In genomic region chr12:79121486-79121885, GRCh38 we compare ENCODE assay signal across 12 cellular contexts.
DNase-seq lines count a peak whose midpoint lies in the region; ATAC-seq, FAIRE-seq and TF ChIP-seq lines count a peak whose summit lies in the region.
"Had no signal": no experiment of that assay in that cellular context is flagged by ENCODE, and none has a peak within 500 bp of the region (broad histone marks: within the 10 kb centered on the region; RNA-seq: fewer than 3 reads in every experiment).

No MANE protein-coding gene starts in this region.

- DNase-seq in D721Med (ENCODE audit: insufficient read length, low spot score) (no peak), Karpas-422 (peak; percentile 57), fibroblast of the aortic adventitia (ENCODE audit: low read depth) (peak; percentile 18), HK-2 (ENCODE audit: unreplicated experiment) (no peak), Right ventricle myocardium superior (no peak)
- DNase-seq in activated CD4-positive, alpha-beta T cell treated with anti-CD3 and anti-CD28 coated beads for 4 hours: no peak
- DNase-seq: NCI-H1694, sigmoid colon, uterus had no signal

- intact Hi-C loops in Right ventricle myocardium superior (cut with DNase I): no loop called here

- H4K20me1 ChIP-seq in Karpas-422 (ENCODE audit: insufficient read depth, low read depth, low read length): no peaks in the 10 kb centered on the region

- no peaks in the 10 kb centered on the region for H3K27me3 ChIP-seq in Karpas-422 (ENCODE audit: low read length)
- H3K27me3 ChIP-seq: sigmoid colon, uterus had no signal

- no peaks in the 10 kb centered on the region for H3K9me2 ChIP-seq in Karpas-422 (replicated peaks; ENCODE audit: insufficient read depth, low read length)

- H3K9me3 ChIP-seq in Karpas-422 (ENCODE audit: low read length): no peaks in the 10 kb centered on the region
- H3K9me3 ChIP-seq: sigmoid colon, uterus had no signal

- H3K4me1 ChIP-seq in Karpas-422 (ENCODE audit: low read length): no peaks in the 10 kb centered on the region
- H3K4me1 ChIP-seq: sigmoid colon had no signal

- H3K4me2 ChIP-seq in Karpas-422 (ENCODE audit: low read depth, low read length, poor library complexity, severe bottlenecking): no peak overlapping the region

- no peaks in the 10 kb centered on the region for H3K79me2 ChIP-seq in Karpas-422 (ENCODE audit: low read length)

- no peak overlapping the region for H2AFZ ChIP-seq in Karpas-422 (ENCODE audit: low read length)

- H3K36me3 ChIP-seq in Karpas-422 (ENCODE audit: insufficient read depth, low read length): no peaks in the 10 kb centered on the region
- H3K36me3 ChIP-seq: sigmoid colon, uterus had no signal

- no peak overlapping the region for H3K9ac ChIP-seq in Karpas-422 (ENCODE audit: low read length)

- no peak for FAIRE-seq in D721Med (lab: Jason Lieb, UNC)
- FAIRE-seq: GM18507 had no signal

- ATAC-seq in GM19463 (IDR thresholded peaks at IDR 0.05; ENCODE audit: unreplicated experiment) (peak; percentile 72), HG03378 (IDR thresholded peaks at IDR 0.05; ENCODE audit: unreplicated experiment) (no peak), Right ventricle myocardium superior (ENCODE audit: poor library complexity) (no peak)

- TF ChIP-seq CTCF in D721Med (IDR thresholded peaks at IDR 0.05; ENCODE audit: insufficient read depth, missing control alignments): peak; percentile 59
- peak; percentile 46 for TF ChIP-seq CTCF in fibroblast of the aortic adventitia (IDR thresholded peaks at IDR 0.05; ENCODE audit: insufficient read depth, low read length)

- H3K4me3 ChIP-seq in Karpas-422 (ENCODE audit: low read length): no peak overlapping the region
- H3K4me3 ChIP-seq in fibroblast of the aortic adventitia (ENCODE audit: low read depth, low read length): no peak overlapping the region
- H3K4me3 ChIP-seq: sigmoid colon, uterus had no signal

- no peak overlapping the region for H3K27ac ChIP-seq in Karpas-422 (ENCODE audit: low read length)
- H3K27ac ChIP-seq: sigmoid colon, uterus had no signal

Comparison
In these comparisons a context has a peak if more than half of its experiments do, and no peak if none do; other contexts are left out.
1. DNase-seq: peak in Karpas-422 (single experiment) and fibroblast of the aortic adventitia (single experiment); none in D721Med (single experiment), activated CD4-positive, alpha-beta T cell treated with anti-CD3 and anti-CD28 coated beads for 4 hours (0 of 2), HK-2 (single experiment) and Right ventricle myocardium superior (single experiment).